Comparison of ENCODE assay signal across 21 cellular contexts in the genomic region with DNA sequence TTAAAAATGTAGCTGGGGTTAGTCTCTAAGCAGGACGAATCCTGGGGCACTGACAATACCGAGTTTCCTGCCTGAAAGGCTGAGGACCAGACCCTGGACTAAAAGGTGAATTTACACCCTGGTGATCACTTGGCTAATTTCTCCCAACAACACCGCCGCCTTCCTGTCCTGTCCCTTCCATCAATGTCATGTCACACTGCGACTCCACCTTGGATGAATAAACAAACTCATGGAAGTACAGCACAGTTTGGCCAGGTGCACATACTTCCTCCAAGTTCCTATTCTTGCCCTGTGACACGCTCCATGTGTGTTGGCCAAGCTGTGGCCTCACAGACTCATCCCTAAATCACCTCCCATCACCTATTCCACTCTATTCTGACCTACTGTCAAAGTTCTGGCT. TPM values are rescaled to one million over a fixed set of nuclear protein-coding genes. Genes with fewer than 3 reads are reported as not detected.
A peak's percentile ranks its signal among the peaks of the same experiment; 100 is the strongest.
DNase-seq lines count a peak whose midpoint lies in the region; ATAC-seq and TF ChIP-seq lines count a peak whose summit lies in the region.
"Had no signal": no experiment of that assay in that cellular context is flagged by ENCODE, and none has a peak within 500 bp of the region (broad histone marks: within the 10 kb centered on the region; RNA-seq: fewer than 3 reads in every experiment).

No MANE protein-coding gene starts in this region.

- peaks cover 19% of the 10 kb centered on the region for H3K36me3 Mint-ChIP-seq in T-helper 1 cell treated with Interleukin-12 subunit alpha and Interleukin-12 subunit beta and Interleukin-4 antibody, amounts not matched to agents 30 μg/mL and 1 μg/mL, for 36 hours (ENCODE audit: low read depth)

- POLR2A ChIA-PET in Panc1 (lab: Charles Lee), result no interaction called here

- H3K4me1 Mint-ChIP-seq in T-helper 1 cell treated with Interleukin-12 subunit alpha and Interleukin-12 subunit beta and Interleukin-4 antibody, amounts not matched to agents 30 μg/mL and 1 μg/mL, for 36 hours (ENCODE audit: low read depth), result peaks cover 57% of the 10 kb centered on the region

- H3K9ac ChIP-seq in BLaER1 treated with 17β-estradiol and CSF1 and Interleukin-3, amounts not matched to agents 10 nM and 100 nM, result no peak overlapping the region
- H3K9ac ChIP-seq: KMS-11 had no signal

- no peak overlapping the region for H3K4me3 ChIP-seq in BLaER1 treated with 17β-estradiol and CSF1 and Interleukin-3, amounts not matched to agents 10 nM and 100 nM
- H3K4me3 ChIP-seq in Panc1 (ENCODE audit: low read depth in 2 of 2, low read length in 2 of 2) (no peak overlapping the region), osteoblast (ENCODE audit: insufficient read depth, low read length) (no peak overlapping the region)
- H3K4me3 ChIP-seq: GM12878, SJCRH30 had no signal

- H3K4me1 ChIP-seq in BLaER1 treated with 17β-estradiol and CSF1 and Interleukin-3, amounts not matched to agents 10 nM and 100 nM, result peaks cover 22 to 50% (median 40%) of the 10 kb centered on the region in 10 experiments
- H3K4me1 ChIP-seq in Panc1 (ENCODE audit: control insufficient read depth, insufficient read depth, low read length), result peaks cover 20% of the 10 kb centered on the region; the same call in 1 of the 2 replicates
- H3K4me1 ChIP-seq in osteoblast (ENCODE audit: insufficient read depth, low read length), result no peaks in the 10 kb centered on the region

- peaks cover 13% of the 10 kb centered on the region for H3K9me3 Mint-ChIP-seq in T-helper 1 cell treated with Interleukin-12 subunit alpha and Interleukin-12 subunit beta and Interleukin-4 antibody, amounts not matched to agents 30 μg/mL and 1 μg/mL, for 36 hours

- no peak for DNase-seq in T-helper 1 cell
- DNase-seq in Panc1 (ENCODE audit: low read depth, low spot score), result no peak
- peak; percentile 39 for DNase-seq in osteoblast (ENCODE audit: insufficient read length, low spot score, missing footprints)
- DNase-seq in C1 segment of cervical spinal cord (lab: John Stamatoyannopoulos, UW), result no peak
- DNase-seq: 8988T; AML-193; DND-41; GOT3; HCEC 1CT; NCI-H1092 treated with DMSO at 0.1 percent for 48 hours; NCI-H1436 treated with DMSO at 0.1 percent for 48 hours; NCI-H1930; NCI-H748 treated with DMSO at 0.1 percent for 48 hours; NK-92 treated with Interleukin-12 subunit alpha and Interleukin-12 subunit beta, amount 100 ng/mL, for 24 hours; SJCRH30 had no signal

- H3K4me3 Mint-ChIP-seq in T-helper 1 cell treated with Interleukin-12 subunit alpha and Interleukin-12 subunit beta and Interleukin-4 antibody, amounts not matched to agents 30 μg/mL and 1 μg/mL, for 36 hours, result no peak overlapping the region

- H3K27me3 Mint-ChIP-seq in T-helper 1 cell treated with Interleukin-12 subunit alpha and Interleukin-12 subunit beta and Interleukin-4 antibody, amounts not matched to agents 30 μg/mL and 1 μg/mL, for 36 hours (ENCODE audit: low read depth), result no peaks in the 10 kb centered on the region

- TF ChIP-seq CTCF in Panc1 (IDR thresholded peaks at IDR 0.05) (no peak), osteoblast (IDR thresholded peaks at IDR 0.05; ENCODE audit: extremely low read depth, low read depth, low read length) (no peak)

- intact Hi-C loops in Panc1 (cut with micrococcal nuclease; ENCODE audit: unreplicated experiment), result no loop called here

- BruUV-seq in Panc1 (replicated peaks; lab: Mats Ljungman, UMichigan), result no TSS peak

- H2AFZ ChIP-seq in osteoblast (ENCODE audit: low read length), result no peak overlapping the region

- H4K20me1 ChIP-seq in BLaER1 treated with 17β-estradiol and CSF1 and Interleukin-3, amounts not matched to agents 10 nM and 100 nM, result no peaks in the 10 kb centered on the region
- no peaks in the 10 kb centered on the region for H4K20me1 ChIP-seq in osteoblast (ENCODE audit: insufficient read depth, low read length)

- H3K9me3 ChIP-seq in BLaER1 treated with 17β-estradiol and CSF1 and Interleukin-3, amounts not matched to agents 10 nM and 100 nM (replicated peaks in 1 of 11), result peaks cover 29 to 62% (median 53%) of the 10 kb centered on the region in 11 experiments
- no peaks in the 10 kb centered on the region for H3K9me3 ChIP-seq in Panc1 (ENCODE audit: control insufficient read depth, insufficient read depth, low read depth, low read length)
- H3K9me3 ChIP-seq in osteoblast (ENCODE audit: low read depth, low read length), result no peaks in the 10 kb centered on the region
- H3K9me3 ChIP-seq: SJCRH30 had no signal

- peak overlapping the region in 2 of 11 experiments; percentile 70 to 78; a peak in 3 of 22 replicates for H3K27ac ChIP-seq in BLaER1 treated with 17β-estradiol and CSF1 and Interleukin-3, amounts not matched to agents 10 nM and 100 nM
- peak overlapping the region; percentile 55; the same call in 1 of the 2 replicates for H3K27ac ChIP-seq in Panc1 (ENCODE audit: low read length)
- H3K27ac ChIP-seq in osteoblast (ENCODE audit: low read depth, low read length), result no peak overlapping the region
- H3K27ac ChIP-seq: KMS-11, SJCRH30 had no signal

- H3K79me2 ChIP-seq in osteoblast (ENCODE audit: insufficient read depth, low read length), result no peaks in the 10 kb centered on the region

- H3K36me3 ChIP-seq in BLaER1 treated with 17β-estradiol and CSF1 and Interleukin-3, amounts not matched to agents 10 nM and 100 nM, result peaks cover 0 to 15% (median 0%) of the 10 kb centered on the region in 11 experiments; a peak in 6 of 22 replicates
- H3K36me3 ChIP-seq in Panc1 (ENCODE audit: control insufficient read depth, insufficient read depth, low read length), result no peaks in the 10 kb centered on the region
- H3K36me3 ChIP-seq in osteoblast (ENCODE audit: insufficient read depth, low read length), result no peaks in the 10 kb centered on the region
- H3K36me3 ChIP-seq: SJCRH30 had no signal

- peak overlapping the region in 7 of 11 experiments; percentile 4 to 51 (median 16); a peak in 8 of 22 replicates for H3K4me2 ChIP-seq in BLaER1 treated with 17β-estradiol and CSF1 and Interleukin-3, amounts not matched to agents 10 nM and 100 nM
- no peak overlapping the region for H3K4me2 ChIP-seq in osteoblast (ENCODE audit: insufficient read depth, low read length)
- H3K4me2 ChIP-seq: KMS-11 had no signal

- H3K27ac Mint-ChIP-seq in T-helper 1 cell treated with Interleukin-12 subunit alpha and Interleukin-12 subunit beta and Interleukin-4 antibody, amounts not matched to agents 30 μg/mL and 1 μg/mL, for 36 hours, result peak overlapping the region; percentile 60

- ATAC-seq in Panc1, result 0 out of 2 replicates have a peak, but pooled peaks have one; percentile 17
- ATAC-seq in GM21526 (IDR thresholded peaks at IDR 0.05; ENCODE audit: low FRiP score, unreplicated experiment), result no peak
- ATAC-seq: GM12878 had no signal

- peaks cover 0 to 14% (median 0%) of the 10 kb centered on the region in 11 experiments; a peak in 2 of 22 replicates for H3K27me3 ChIP-seq in BLaER1 treated with 17β-estradiol and CSF1 and Interleukin-3, amounts not matched to agents 10 nM and 100 nM
- H3K27me3 ChIP-seq in Panc1 (ENCODE audit: control insufficient read depth, insufficient read depth, low read length) (no peaks in the 10 kb centered on the region), osteoblast (ENCODE audit: insufficient read depth, low read length) (no peaks in the 10 kb centered on the region)
- H3K27me3 ChIP-seq: SJCRH30 had no signal

- in situ Hi-C loops in Panc1 (cut with HindIII; ENCODE audit: low pct_unique_long_range_greater_than_20kb, low sequenced_read_pairs), result no loop called here

- CTCF ChIA-PET in Panc1 (lab: Charles Lee), result no interaction called here

RNA-seq across cellular contexts. Expression of a gene that starts 15.9 kb away (rescaled TPM):
- total RNA-seq in Panc1 (2021; ENCODE audit: unreplicated experiment) (20.5 TPM), osteoblast (50.7 and 54.2 TPM in 2 replicates)
- 23.3 TPM for polyA plus RNA-seq in Panc1 (2012; ENCODE audit: insufficient read length)
- total RNA-seq: HT1080 had no signal

RNA-seq across cellular contexts. Expression of a gene that starts 47.3 kb away (rescaled TPM):
- total RNA-seq in Panc1 (2021; ENCODE audit: unreplicated experiment), result 69.8 TPM
- 25.6 TPM for polyA plus RNA-seq in Panc1 (2012; ENCODE audit: insufficient read length)
- total RNA-seq in osteoblast, result 46.0 and 53.9 TPM in 2 replicates
